ENCODE assay signal across 8 cellular contexts in genomic region chr4:48340276-48340904, GRCh38. TPM values are rescaled to one million over a fixed set of nuclear protein-coding genes. Genes with fewer than 3 reads are reported as not detected.
DNase-seq lines count a peak whose midpoint lies in the region; ATAC-seq and TF ChIP-seq lines count a peak whose summit lies in the region.

No MANE protein-coding gene starts in this region.

- H3K27me3 ChIP-seq in testis, result no peaks in the 10 kb centered on the region

- H3K4me1 ChIP-seq in testis, result peaks cover 25% of the 10 kb centered on the region

- H3K9me3 ChIP-seq in SK-N-MC (ENCODE audit: low read depth, low read length) (no peaks in the 10 kb centered on the region), testis (no peaks in the 10 kb centered on the region)

- peaks cover 15% of the 10 kb centered on the region for H3K36me3 Mint-ChIP-seq in dendritic cell treated with granulocyte-macrophage colony-stimulating factor and Interleukin-4, amounts not matched to agents 40 ng/mL and 50 ng/mL, for 4 days (ENCODE audit: low read depth)

- intact Hi-C loops in dendritic cell treated with granulocyte-macrophage colony-stimulating factor and Interleukin-4, amounts not matched to agents 40 ng/mL and 50 ng/mL, for 4 days (cut with micrococcal nuclease), result loop anchor here (2.0 to 10.0 kb wide), 4 partner anchors 42 to 858 kb away; partner anchors contain the start of genes NFXL1 and OCIAD1
- intact Hi-C loops in testis (cut with DNase I; ENCODE audit: low total_unique reads), result no loop called here

- H3K27ac ChIP-seq in SK-N-MC (peak overlapping the region; percentile 78), testis (peak overlapping the region; percentile 97 to 99)

- H3K9me3 Mint-ChIP-seq in dendritic cell treated with granulocyte-macrophage colony-stimulating factor and Interleukin-4, amounts not matched to agents 40 ng/mL and 50 ng/mL, for 4 days, result no peaks in the 10 kb centered on the region

- H3K4me3 Mint-ChIP-seq in dendritic cell treated with granulocyte-macrophage colony-stimulating factor and Interleukin-4, amounts not matched to agents 40 ng/mL and 50 ng/mL, for 4 days, result peak overlapping the region; percentile 83

- peak overlapping the region; percentile 91 for H3K9ac ChIP-seq in SK-N-MC (ENCODE audit: insufficient read length)

- DNase-seq in SK-N-MC (ENCODE audit: low read depth, low spot score), result no peak
- peak; percentile 34 to 76 for DNase-seq in lung microvascular endothelial cell (ENCODE audit: low read depth in 2 of 2)
- DNase-seq in testis, result no peak
- no peak for DNase-seq in GM20000 (ENCODE audit: low spot score)

- H3K36me3 ChIP-seq in SK-N-MC (ENCODE audit: insufficient read depth, low read length), result no peaks in the 10 kb centered on the region
- no peaks in the 10 kb centered on the region for H3K36me3 ChIP-seq in testis (ENCODE audit: low read depth, missing control alignments)

- peak overlapping the region; percentile 95 for H3K27ac Mint-ChIP-seq in dendritic cell treated with granulocyte-macrophage colony-stimulating factor and Interleukin-4, amounts not matched to agents 40 ng/mL and 50 ng/mL, for 4 days

- H3K4me3 ChIP-seq in GM08714 (ENCODE audit: low read length), result peak overlapping the region; percentile 77
- peak overlapping the region; percentile 92 for H3K4me3 ChIP-seq in SK-N-MC
- peak overlapping the region; percentile 81 to 87 for H3K4me3 ChIP-seq in testis

- H3K4me1 Mint-ChIP-seq in dendritic cell treated with granulocyte-macrophage colony-stimulating factor and Interleukin-4, amounts not matched to agents 40 ng/mL and 50 ng/mL, for 4 days (ENCODE audit: low read depth), result peaks cover 44% of the 10 kb centered on the region

- no peak for TF ChIP-seq POLR2A in testis (IDR thresholded peaks at IDR 0.05)

- no peaks in the 10 kb centered on the region for H3K27me3 Mint-ChIP-seq in dendritic cell treated with granulocyte-macrophage colony-stimulating factor and Interleukin-4, amounts not matched to agents 40 ng/mL and 50 ng/mL, for 4 days

- peak; percentile 11 for ATAC-seq in HG02852 (IDR thresholded peaks at IDR 0.05; ENCODE audit: unreplicated experiment)
- no peak for ATAC-seq in GM21360 (IDR thresholded peaks at IDR 0.05; ENCODE audit: unreplicated experiment)

- WGBS in testis, 2 donors, result 5 to 6% methylated on average over 14 of the region's 14 CpGs

- TF ChIP-seq CTCF in testis (IDR thresholded peaks at IDR 0.05), result no peak
- TF ChIP-seq CTCF in GM20000 (IDR thresholded peaks at IDR 0.05; ENCODE audit: extremely low read depth, missing control alignments), result no peak

RNA-seq across cellular contexts. Expression of gene SLAIN2, which starts 0.9 kb away (rescaled TPM):
- total RNA-seq in lung microvascular endothelial cell, result 16.8 and 18.5 TPM in 2 replicates
- total RNA-seq in testis, result 10 to 100 TPM; 57.3 to 75.8 TPM
- polyA plus RNA-seq in testis (ENCODE audit: insufficient read depth, low read depth, low replicate concordance), result 255 TPM

Comparison
In these comparisons a context has a peak if more than half of its experiments do, and no peak if none do; other contexts are left out.
1. DNase-seq: peak in lung microvascular endothelial cell (2 of 2); none in SK-N-MC (single experiment), testis (single experiment) and GM20000 (single experiment).
2. Peak in every context shown above with its lines, with median percentiles within 50 percentile points of each other: H3K4me3 ChIP-seq.